Comparison of ENCODE assay signal across 13 cellular contexts in the genomic region with DNA sequence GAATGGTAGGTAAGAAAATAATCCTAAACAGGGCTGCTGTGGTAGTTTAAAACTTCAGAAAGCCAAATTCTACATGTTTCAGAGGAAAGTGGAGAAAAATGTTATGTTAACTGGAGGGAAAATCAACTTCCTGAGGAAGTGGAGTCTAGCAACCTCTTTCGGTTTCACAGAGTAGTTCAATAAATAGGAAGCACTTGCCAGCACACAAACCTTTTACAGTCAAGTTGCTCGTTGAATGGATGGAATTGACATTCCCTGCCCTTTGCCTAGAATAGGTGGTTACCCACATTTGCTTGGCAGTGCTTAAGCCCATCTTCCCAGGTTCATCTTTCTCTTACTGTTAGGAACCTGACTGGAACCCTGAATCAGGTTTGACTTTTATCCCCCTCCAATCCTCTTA. TPM values are rescaled to one million over a fixed set of nuclear protein-coding genes. Genes with fewer than 3 reads are reported as not detected.
DNase-seq lines count a peak whose midpoint lies in the region; ATAC-seq, FAIRE-seq and TF ChIP-seq lines count a peak whose summit lies in the region.
"Had no signal": no experiment of that assay in that cellular context is flagged by ENCODE, and none has a peak within 500 bp of the region (broad histone marks: within the 10 kb centered on the region; RNA-seq: fewer than 3 reads in every experiment).

No MANE protein-coding gene starts in this region.

- H3K27me3 ChIP-seq in BE2C, result no peaks in the 10 kb centered on the region
- H3K27me3 ChIP-seq: right atrium auricular region had no signal

- H3K9me3 ChIP-seq in BE2C, result no peaks in the 10 kb centered on the region
- H3K9me3 ChIP-seq: right atrium auricular region had no signal

- peaks cover 23 to 28% of the 10 kb centered on the region in 2 donors for H3K4me1 Mint-ChIP-seq in natural killer cell

- peak overlapping the region; percentile 74 to 94 for H3K27ac Mint-ChIP-seq in activated naive CD4-positive, alpha-beta T cell treated with anti-CD3 and anti-CD28 coated beads, Interleukin-2, amount 50 U/mL, for 72 hours
- H3K27ac Mint-ChIP-seq in natural killer cell, result peak overlapping the region; percentile 70 to 83

- no peak for DNase-seq in GM18507 (ENCODE audit: extremely low spot score, insufficient read length, low read depth)
- peak; percentile 53 for DNase-seq in NAMALWA (ENCODE audit: low spot score)
- no peak for DNase-seq in activated naive CD4-positive, alpha-beta T cell treated with anti-CD3 and anti-CD28 coated beads, Interleukin-2, amount 50 U/mL, for 72 hours (ENCODE audit: low spot score in 2 of 2)
- DNase-seq in natural killer cell, result no peak
- no peak for DNase-seq in BE2C
- DNase-seq in GM19240 (ENCODE audit: insufficient read length, low spot score), result no peak
- DNase-seq: activated gamma-delta T cell, DMS79 treated with DMSO at 0.1 percent for 48 hours, NCI-H187 treated with DMSO at 0.1 percent for 48 hours had no signal

- H3K4me3 ChIP-seq in BE2C (ENCODE audit: low read depth, low read length), result no peak overlapping the region
- H3K4me3 ChIP-seq: right atrium auricular region had no signal

- intact Hi-C loops in natural killer cell (cut with micrococcal nuclease), result loop anchor here (2.0 kb wide), 1 partner anchor 210 kb away; no protein-coding TSS in a partner anchor

- no peaks in the 10 kb centered on the region for H3K4me1 ChIP-seq in BE2C
- H3K4me1 ChIP-seq: right atrium auricular region had no signal

- H3K4me3 Mint-ChIP-seq in natural killer cell, result no peak overlapping the region

- peak; percentile 22 for TF ChIP-seq CTCF in natural killer cell (IDR thresholded peaks at IDR 0.05)
- no peak for TF ChIP-seq CTCF in BE2C (IDR thresholded peaks at IDR 0.05; ENCODE audit: low read depth, low read length)

- no peaks in the 10 kb centered on the region for H3K9me3 Mint-ChIP-seq in activated naive CD4-positive, alpha-beta T cell treated with anti-CD3 and anti-CD28 coated beads, Interleukin-2, amount 50 U/mL, for 72 hours
- H3K9me3 Mint-ChIP-seq in natural killer cell, result no peaks in the 10 kb centered on the region

- ATAC-seq in activated naive CD4-positive, alpha-beta T cell treated with anti-CD3 and anti-CD28 coated beads, Interleukin-2, amount 50 U/mL, for 72 hours, result peak in 1 of 2 donors; percentile 56
- ATAC-seq in natural killer cell, result peak in 2 of 3 donors; percentile 53 to 58
- ATAC-seq in HG02973 (IDR thresholded peaks at IDR 0.05; ENCODE audit: unreplicated experiment), result no peak

- peaks cover 0 to 21% of the 10 kb centered on the region in 2 donors for H3K36me3 Mint-ChIP-seq in activated naive CD4-positive, alpha-beta T cell treated with anti-CD3 and anti-CD28 coated beads, Interleukin-2, amount 50 U/mL, for 72 hours
- peaks cover 8% of the 10 kb centered on the region for H3K36me3 Mint-ChIP-seq in natural killer cell

- FAIRE-seq in GM18507 (lab: Jason Lieb, UNC), result peak; percentile 69
- FAIRE-seq: TTC549, urothelium cell line had no signal

- peaks cover 3% of the 10 kb centered on the region; the same call in 1 of the 2 replicates for H3K36me3 ChIP-seq in BE2C

- H3K27me3 Mint-ChIP-seq in natural killer cell (ENCODE audit: low read depth in 2 of 2), result no peaks in the 10 kb centered on the region

RNA-seq across cellular contexts. Expression of a gene that starts 15.9 kb away (rescaled TPM):
- 10 to 100 TPM; 64.7 to 65.2 TPM for total RNA-seq in activated naive CD4-positive, alpha-beta T cell treated with anti-CD3 and anti-CD28 coated beads, Interleukin-2, amount 50 U/mL, for 72 hours
- total RNA-seq in natural killer cell, result 10 to 100 TPM; 74.9 to 93.6 (median 90.7) TPM
- 10.9 TPM for polyA plus RNA-seq in BE2C (2012; ENCODE audit: insufficient read depth, insufficient read length, low read depth)

RNA-seq across cellular contexts. Expression of a gene that starts 19.0 kb away (rescaled TPM):
- total RNA-seq in activated naive CD4-positive, alpha-beta T cell treated with anti-CD3 and anti-CD28 coated beads, Interleukin-2, amount 50 U/mL, for 72 hours, result 10 to 100 TPM; 64.3 to 70.1 TPM
- 100 to 1,000 TPM in 2 of 3 donors, 10 to 100 TPM in 1; 98.8 to 118 (median 117) TPM for total RNA-seq in natural killer cell
- polyA plus RNA-seq in BE2C (2012; ENCODE audit: insufficient read depth, insufficient read length, low read depth), result 19.4 TPM

RNA-seq across cellular contexts. Expression of a gene that starts 33.2 kb away (rescaled TPM):
- total RNA-seq in activated naive CD4-positive, alpha-beta T cell treated with anti-CD3 and anti-CD28 coated beads, Interleukin-2, amount 50 U/mL, for 72 hours, result 10 to 100 TPM in 1 of 2 donors, 1 to 10 TPM in 1; 6.4 to 12.7 TPM
- total RNA-seq in natural killer cell, result 10 to 100 TPM in 2 of 3 donors, 1 to 10 TPM in 1; 9.9 to 12.1 (median 10.9) TPM
- 24.5 TPM for polyA plus RNA-seq in BE2C (2012; ENCODE audit: insufficient read depth, insufficient read length, low read depth)
